In genomic region chr18:63505566-63506335, GRCh38 we compare ENCODE assay signal across 8 cellular contexts. TPM values are rescaled to one million over a fixed set of nuclear protein-coding genes. Genes with fewer than 3 reads are reported as not detected.
DNase-seq lines count a peak whose midpoint lies in the region; ATAC-seq lines count a peak whose summit lies in the region.

No MANE protein-coding gene starts in this region.

- no peaks in the 10 kb centered on the region for H3K4me1 Mint-ChIP-seq in activated naive CD8-positive, alpha-beta T cell treated with anti-CD3 and anti-CD28 coated beads, Interleukin-2, amount 50 U/mL, for 24 hours

- peak; percentile 4 for DNase-seq in activated T-cell treated with anti-CD3 and anti-CD28 coated beads for 48 hours (ENCODE audit: low read depth)
- no peak for DNase-seq in activated T-cell treated with anti-CD3 and anti-CD28 coated beads, Interleukin-2, amount 50 U/mL, for 1 hour
- peak; percentile 34 for DNase-seq in HT1080 (ENCODE audit: low read depth)
- DNase-seq in activated naive CD8-positive, alpha-beta T cell treated with anti-CD3 and anti-CD28 coated beads, Interleukin-2, amount 50 U/mL, for 24 hours = peak; percentile 30
- peak; percentile 14 to 31 for DNase-seq in lung microvascular endothelial cell (ENCODE audit: low read depth in 2 of 2)
- no peak for DNase-seq in NCI-H2029 (lab: John Stamatoyannopoulos, UW)
- no peak for DNase-seq in putamen (ENCODE audit: low spot score)

- peaks cover 18% of the 10 kb centered on the region for H3K27me3 Mint-ChIP-seq in activated naive CD8-positive, alpha-beta T cell treated with anti-CD3 and anti-CD28 coated beads, Interleukin-2, amount 50 U/mL, for 24 hours

- H3K9me3 Mint-ChIP-seq in activated naive CD8-positive, alpha-beta T cell treated with anti-CD3 and anti-CD28 coated beads, Interleukin-2, amount 50 U/mL, for 24 hours = no peaks in the 10 kb centered on the region

- no peak for ATAC-seq in activated naive CD8-positive, alpha-beta T cell treated with anti-CD3 and anti-CD28 coated beads, Interleukin-2, amount 50 U/mL, for 24 hours
- ATAC-seq in HG02588 (IDR thresholded peaks at IDR 0.05; ENCODE audit: unreplicated experiment) = no peak

- no peak overlapping the region for H3K27ac Mint-ChIP-seq in activated naive CD8-positive, alpha-beta T cell treated with anti-CD3 and anti-CD28 coated beads, Interleukin-2, amount 50 U/mL, for 24 hours

- H3K36me3 Mint-ChIP-seq in activated naive CD8-positive, alpha-beta T cell treated with anti-CD3 and anti-CD28 coated beads, Interleukin-2, amount 50 U/mL, for 24 hours (ENCODE audit: low read depth) = no peaks in the 10 kb centered on the region

- no peak overlapping the region for H3K4me3 Mint-ChIP-seq in activated naive CD8-positive, alpha-beta T cell treated with anti-CD3 and anti-CD28 coated beads, Interleukin-2, amount 50 U/mL, for 24 hours

RNA-seq across cellular contexts. Expression of gene SERPINB5, which starts 29.0 kb away (rescaled TPM):
- 35.3 and 38.0 TPM in 2 replicates for total RNA-seq in HT1080 (2014; rRNA removed; shearing (Covaris generic))
- polyA plus RNA-seq in HT1080 (2015; cell fraction: cytosol; rRNA removed) = 27.7 and 32.8 TPM in 2 replicates
- polyA plus RNA-seq in HT1080 (2015; cell fraction: nucleus; rRNA removed) = 43.8 and 58.0 TPM in 2 replicates
- total RNA-seq in lung microvascular endothelial cell = 0.22 TPM in 1 of 2 replicates, not detected in the other

RNA-seq across cellular contexts. Expression of gene SERPINB12, which starts 36.4 kb away (rescaled TPM):
- total RNA-seq in HT1080 (2014; rRNA removed; shearing (Covaris generic)) = not detected in 2 replicates
- polyA plus RNA-seq in HT1080 (2015; cell fraction: cytosol; rRNA removed) = not detected in 2 replicates
- polyA plus RNA-seq in HT1080 (2015; cell fraction: nucleus; rRNA removed) = not detected in 2 replicates
- not detected in 2 replicates for total RNA-seq in lung microvascular endothelial cell

Comparison
In these comparisons a context has a peak if more than half of its experiments do, and no peak if none do; other contexts are left out.
1. DNase-seq: peak in activated T-cell treated with anti-CD3 and anti-CD28 coated beads for 48 hours (single experiment), HT1080 (single experiment), activated naive CD8-positive, alpha-beta T cell treated with anti-CD3 and anti-CD28 coated beads, Interleukin-2, amount 50 U/mL, for 24 hours (single experiment) and lung microvascular endothelial cell (2 of 2); none in activated T-cell treated with anti-CD3 and anti-CD28 coated beads, Interleukin-2, amount 50 U/mL, for 1 hour (single experiment), NCI-H2029 (single experiment) and putamen (single experiment).
2. RNA of gene SERPINB5, which starts 29.0 kb away (total RNA-seq): 35.3 to 38.0 TPM in HT1080; 0.22 TPM in lung microvascular endothelial cell; every median in the first group is over 10 times any median in the second.